Comparison of ENCODE assay signal across 18 cellular contexts in the genomic region with DNA sequence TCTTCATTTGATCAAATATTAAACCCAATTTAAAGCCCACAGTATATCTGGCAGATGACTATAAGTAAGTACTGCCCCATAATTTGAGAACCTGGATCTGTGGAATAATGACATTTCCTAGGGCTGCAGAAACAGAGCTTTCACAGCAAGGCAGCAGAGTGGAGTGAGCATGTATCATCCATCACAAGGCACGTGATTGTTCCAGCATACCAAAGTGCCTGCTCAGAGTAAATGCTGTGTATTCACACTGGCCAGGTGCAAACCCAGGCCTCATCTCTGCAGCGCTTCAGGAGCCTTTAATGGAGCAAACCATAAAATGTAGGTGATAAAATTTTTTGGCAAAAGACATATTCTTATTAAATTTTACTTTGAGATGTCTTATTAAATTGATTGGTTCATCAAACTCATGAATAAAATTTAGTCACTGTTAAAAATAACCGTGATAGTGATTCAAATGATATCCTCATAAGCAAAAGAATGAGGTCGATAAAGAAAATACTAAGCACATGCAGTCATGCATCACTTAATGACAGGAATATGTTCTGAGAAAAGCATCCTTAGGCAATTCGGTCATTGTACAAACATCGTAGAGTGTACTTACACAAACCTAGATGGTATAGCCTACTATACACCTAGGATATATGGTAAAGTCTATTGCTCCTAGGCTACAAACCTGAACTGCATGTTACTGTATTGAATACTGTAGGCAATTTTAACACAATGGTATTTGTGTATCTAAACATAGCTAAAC.
DNase-seq lines count a peak whose midpoint lies in the region; ATAC-seq and TF ChIP-seq lines count a peak whose summit lies in the region.
"Had no signal": no experiment of that assay in that cellular context is flagged by ENCODE, and none has a peak within 500 bp of the region (broad histone marks: within the 10 kb centered on the region; RNA-seq: fewer than 3 reads in every experiment).

No MANE protein-coding gene starts in this region.

- intact Hi-C loops in OCI-LY7 (cut with micrococcal nuclease; ENCODE audit: unreplicated experiment): no loop called here

- H3K9me2 ChIP-seq in OCI-LY7 (ENCODE audit: insufficient read depth, low read length): no peaks in the 10 kb centered on the region

- BruUV-seq in OCI-LY7 (replicated peaks; lab: Mats Ljungman, UMichigan): no TSS peak

- CTCF ChIA-PET in RWPE1 (lab: Yijun Ruan, JAX) (no interaction called here), OCI-LY7 (lab: Charles Lee; ENCODE audit: unreplicated experiment) (no interaction called here)

- POLR2A ChIA-PET in RWPE1 (lab: Yijun Ruan, JAX; ENCODE audit: low non-redundant PET) (no interaction called here), OCI-LY7 (lab: Charles Lee) (no interaction called here)

- H3K4me2 ChIP-seq in OCI-LY7 (ENCODE audit: low read length): no peak overlapping the region
- H3K4me2 ChIP-seq: PC-9 had no signal

- H3K4me3 ChIP-seq in OCI-LY7 (ENCODE audit: low read depth, low read length, poor library complexity, severe bottlenecking): no peak overlapping the region
- H3K4me3 ChIP-seq: lung, PC-9 had no signal

- H3K27ac ChIP-seq in RWPE1 (no peak overlapping the region), OCI-LY7 (ENCODE audit: low read depth, low read length, poor library complexity, severe bottlenecking) (no peak overlapping the region)
- H3K27ac ChIP-seq: PC-9 had no signal

- TF ChIP-seq CTCF in RWPE1 (conservative IDR thresholded peaks at IDR 0.05; ENCODE audit: low read depth) (no peak), OCI-LY7 (conservative IDR thresholded peaks at IDR 0.05; ENCODE audit: low read length) (no peak)

- ATAC-seq in HG02870 (IDR thresholded peaks at IDR 0.05; ENCODE audit: unreplicated experiment): no peak
- ATAC-seq: activated T-cell treated with anti-CD3 and anti-CD28 coated beads, Interleukin-2, amount 50 U/mL, for 72 hours; natural killer cell treated with Interleukin-12 subunit alpha and Interleukin-12 subunit beta and Interleukin-15 and Interleukin-18, amount 100 ng/mL, for 72 hours; stimulated activated naive CD8-positive, alpha-beta T cell treated with anti-CD3 and anti-CD28 coated beads, Interleukin-15, amount 100 ng/mL, for 72 hours had no signal

- H3K36me3 ChIP-seq in OCI-LY7 (ENCODE audit: insufficient read depth, low read length): no peaks in the 10 kb centered on the region

- no peaks in the 10 kb centered on the region for H3K4me1 ChIP-seq in OCI-LY7 (ENCODE audit: insufficient read depth, low read length, poor library complexity, severe bottlenecking)

- H4K20me1 ChIP-seq in OCI-LY7 (ENCODE audit: insufficient read depth, low read length): no peaks in the 10 kb centered on the region

- H3K79me2 ChIP-seq in OCI-LY7 (ENCODE audit: insufficient read depth, low read depth, low read length): no peaks in the 10 kb centered on the region

- DNase-seq in DMS153 (lab: John Stamatoyannopoulos, UW) (peak; percentile 36), M059J (ENCODE audit: low read depth) (peak; percentile 17), RWPE1 (ENCODE audit: low spot score) (peak; percentile 38), iris pigment epithelial cell (ENCODE audit: low read depth) (peak; percentile 21), H4 (ENCODE audit: low spot score) (no peak), OCI-LY7 (ENCODE audit: low spot score) (no peak), T-helper 9 cell (no peak)
- DNase-seq: activated CD4-positive, alpha-beta memory T cell treated with anti-CD3 and anti-CD28 coated beads, Interleukin-2, amount 10 ng/mL, durations not matched to agents 7 days and 5 days; activated naive CD8-positive, alpha-beta T cell treated with anti-CD3 and anti-CD28 coated beads, Interleukin-2, amount 10 ng/mL, durations not matched to agents 7 days and 5 days; activated T-cell treated with anti-CD3 and anti-CD28 coated beads, Interleukin-2, amount 50 U/mL, for 72 hours; cerebellar nuclear complex; endodermal cell; NCI-H2171 treated with DMSO at 0.1 percent for 48 hours; PC-9; stimulated activated naive CD8-positive, alpha-beta T cell treated with anti-CD3 and anti-CD28 coated beads, Interleukin-15, amount 100 ng/mL, for 72 hours had no signal

- H3K9me3 ChIP-seq in OCI-LY7 (ENCODE audit: low read length): no peaks in the 10 kb centered on the region

- no peak overlapping the region for H2AFZ ChIP-seq in OCI-LY7 (ENCODE audit: low read length)
- H2AFZ ChIP-seq: PC-9 had no signal

Comparison
In these comparisons a context has a peak if more than half of its experiments do, and no peak if none do; other contexts are left out.
1. DNase-seq: peak in DMS153 (single experiment), M059J (single experiment), RWPE1 (single experiment) and iris pigment epithelial cell (single experiment); none in H4 (single experiment), OCI-LY7 (single experiment) and T-helper 9 cell (single experiment).